In genomic region chr7:118080947-118081346, GRCh38 we compare ENCODE assay signal across 8 cellular contexts.
DNase-seq lines count a peak whose midpoint lies in the region; ATAC-seq lines count a peak whose summit lies in the region.

No MANE protein-coding gene starts in this region.

- H3K4me1 Mint-ChIP-seq in activated T-cell treated with anti-CD3 and anti-CD28 coated beads, Interleukin-2, amount 50 U/mL, for 24 hours (ENCODE audit: low read depth): peaks cover 13% of the 10 kb centered on the region

- H3K9me3 Mint-ChIP-seq in activated T-cell treated with anti-CD3 and anti-CD28 coated beads, Interleukin-2, amount 50 U/mL, for 24 hours: peaks cover 2% of the 10 kb centered on the region

- H3K36me3 Mint-ChIP-seq in activated T-cell treated with anti-CD3 and anti-CD28 coated beads, Interleukin-2, amount 50 U/mL, for 24 hours (ENCODE audit: low read depth): no peaks in the 10 kb centered on the region

- H3K27me3 Mint-ChIP-seq in activated T-cell treated with anti-CD3 and anti-CD28 coated beads, Interleukin-2, amount 50 U/mL, for 24 hours: peaks cover 38% of the 10 kb centered on the region

- H3K4me3 Mint-ChIP-seq in activated T-cell treated with anti-CD3 and anti-CD28 coated beads, Interleukin-2, amount 50 U/mL, for 24 hours: no peak overlapping the region

- intact Hi-C loops in Right ventricle myocardium inferior (cut with DNase I): no loop called here

- no peak overlapping the region for H3K27ac Mint-ChIP-seq in activated T-cell treated with anti-CD3 and anti-CD28 coated beads, Interleukin-2, amount 50 U/mL, for 24 hours

- ATAC-seq in GM21576 (IDR thresholded peaks at IDR 0.05; ENCODE audit: unreplicated experiment) (peak; percentile 94), left lobe of liver (no peak), Right ventricle myocardium inferior (no peak)

- DNase-seq in ELR (ENCODE audit: low read depth) (peak; percentile 66), HS-5 (ENCODE audit: low read depth) (peak; percentile 47), non-pigmented ciliary epithelial cell (ENCODE audit: low read depth) (peak; percentile 78), left lobe of liver (ENCODE audit: low spot score) (no peak), epidermal melanocyte (ENCODE audit: insufficient read length, low spot score) (no peak), Right ventricle myocardium inferior (ENCODE audit: missing footprints) (no peak)
- peak; percentile 52 for DNase-seq in activated T-cell treated with anti-CD3 and anti-CD28 coated beads, Interleukin-2, amount 50 U/mL, for 24 hours

Comparison
In these comparisons a context has a peak if more than half of its experiments do, and no peak if none do; other contexts are left out.
1. DNase-seq: peak in ELR (single experiment), HS-5 (single experiment), activated T-cell treated with anti-CD3 and anti-CD28 coated beads, Interleukin-2, amount 50 U/mL, for 24 hours (single experiment) and non-pigmented ciliary epithelial cell (single experiment); none in left lobe of liver (single experiment), epidermal melanocyte (single experiment) and Right ventricle myocardium inferior (single experiment).